ENCODE assay signal across 8 cellular contexts in genomic region chr1:16912791-16913615, GRCh38. TPM values are rescaled to one million over a fixed set of nuclear protein-coding genes. Genes with fewer than 3 reads are reported as not detected.
A peak's percentile ranks its signal among the peaks of the same experiment; 100 is the strongest.
DNase-seq lines count a peak whose midpoint lies in the region; ATAC-seq and TF ChIP-seq lines count a peak whose summit lies in the region.
"Not testable (repeated sequence)": the region's sequence is repeated elsewhere in the genome, so short reads cannot be mapped to it uniquely, and the experiment has no call there.

No MANE protein-coding gene starts in this region.

- CTCF ChIA-PET in AG04450 (lab: Charles Lee); RWPE1 (lab: Yijun Ruan, JAX): not testable (repeated sequence)

- not testable (repeated sequence) for ATAC-seq in naive thymus-derived CD8-positive, alpha-beta T cell; stimulated activated effector memory CD8-positive, alpha-beta T cell treated with anti-CD3 and anti-CD28 coated beads, Interleukin-12 subunit alpha, Interleukin-12 subunit beta, amount 100 ng/mL, for 72 hours

- H3K4me1 ChIP-seq in HAP-1; iPS DF 6.9 (ENCODE audit: control insufficient read depth, insufficient read depth, low read length): not testable (repeated sequence)
- H3K4me1 ChIP-seq in ectodermal cell (ENCODE audit: control insufficient read depth, insufficient read depth, low read length), result peaks cover 10% of the 10 kb centered on the region

- H3K4me3 Mint-ChIP-seq in naive thymus-derived CD8-positive, alpha-beta T cell, result peak overlapping the region; percentile 77 to 94 (median 84)
- peak overlapping the region; percentile 88 for H3K4me3 Mint-ChIP-seq in stimulated activated effector memory CD8-positive, alpha-beta T cell treated with anti-CD3 and anti-CD28 coated beads, Interleukin-12 subunit alpha, Interleukin-12 subunit beta, amount 100 ng/mL, for 72 hours

- peak overlapping the region in 9 of 10 donors; percentile 68 to 95 (median 90) for H3K27ac Mint-ChIP-seq in naive thymus-derived CD8-positive, alpha-beta T cell
- peak overlapping the region; percentile 68 for H3K27ac Mint-ChIP-seq in stimulated activated effector memory CD8-positive, alpha-beta T cell treated with anti-CD3 and anti-CD28 coated beads, Interleukin-12 subunit alpha, Interleukin-12 subunit beta, amount 100 ng/mL, for 72 hours

- not testable (repeated sequence) for H3K9me3 Mint-ChIP-seq in naive thymus-derived CD8-positive, alpha-beta T cell; stimulated activated effector memory CD8-positive, alpha-beta T cell treated with anti-CD3 and anti-CD28 coated beads, Interleukin-12 subunit alpha, Interleukin-12 subunit beta, amount 100 ng/mL, for 72 hours

- not testable (repeated sequence) for H3K27ac ChIP-seq in AG04450 (ENCODE audit: low read depth, low read length); ectodermal cell (ENCODE audit: insufficient read depth, low read depth, low read length, poor library complexity, severe bottlenecking); iPS DF 6.9 (ENCODE audit: low read length)
- peak overlapping the region; percentile 82 for H3K27ac ChIP-seq in RWPE1

- in situ Hi-C loops in HAP-1 (cut with MboI; ENCODE audit: low sequenced_read_pairs), result not testable (repeated sequence)

- H3K27me3 Mint-ChIP-seq in naive thymus-derived CD8-positive, alpha-beta T cell, result not testable (repeated sequence)

- POLR2A ChIA-PET in AG04450 (lab: Yijun Ruan, JAX); RWPE1 (lab: Yijun Ruan, JAX; ENCODE audit: low non-redundant PET): not testable (repeated sequence)
- POLR2A ChIA-PET in naive thymus-derived CD8-positive, alpha-beta T cell (lab: Charles Lee), result interaction anchor here (3.9 kb wide), 1 partner anchor 9 kb away, joined by 55 read pairs; no protein-coding TSS in a partner anchor

- peak overlapping the region; percentile 68 for H3K4me3 ChIP-seq in AG04450 (ENCODE audit: low read depth, low read length)
- H3K4me3 ChIP-seq in HAP-1, result peak overlapping the region; percentile 29
- H3K4me3 ChIP-seq in ectodermal cell (ENCODE audit: insufficient read depth, low read depth, low read length), result peak overlapping the region; percentile 49
- H3K4me3 ChIP-seq in iPS DF 6.9 (ENCODE audit: low read length), result peak overlapping the region; percentile 24; the same call in 1 of the 2 replicates

- not testable (repeated sequence) for H3K9me3 ChIP-seq in AG04450 (ENCODE audit: control insufficient read depth, insufficient read depth, low read length); HAP-1; ectodermal cell (ENCODE audit: control insufficient read depth, low read length); iPS DF 6.9 (ENCODE audit: control insufficient read depth, insufficient read depth, low read length)

- H3K27me3 ChIP-seq in AG04450 (ENCODE audit: control insufficient read depth, insufficient read depth, low read length); HAP-1 (ENCODE audit: low read depth); ectodermal cell (ENCODE audit: control insufficient read depth, insufficient read depth, low read length, poor library complexity, severe bottlenecking); iPS DF 6.9 (ENCODE audit: control insufficient read depth, insufficient read depth, low read length): not testable (repeated sequence)

- 85 to 86% methylated on average over 29 of the region's 29 CpGs for WGBS in ectodermal cell, 2 experiments
- no CpG with 5 or more reads among the region's 29 CpGs for WGBS in iPS DF 6.9 (ENCODE audit: insufficient coverage, insufficient read length)

- DNase-seq in AG04450 (ENCODE audit: low read depth, low spot score); HAP-1 (ENCODE audit: low spot score in 2 of 2); RWPE1 (ENCODE audit: low spot score); iPS DF 6.9 (ENCODE audit: low read depth, low spot score); naive thymus-derived CD8-positive, alpha-beta T cell; stimulated activated effector memory CD8-positive, alpha-beta T cell treated with anti-CD3 and anti-CD28 coated beads, Interleukin-12 subunit alpha, Interleukin-12 subunit beta, amount 100 ng/mL, for 72 hours (ENCODE audit: low spot score in 2 of 2): not testable (repeated sequence)
- peak; percentile 60 for DNase-seq in activated effector memory CD4-positive, alpha-beta T cell treated with anti-CD3 and anti-CD28 coated beads, Interleukin-2, amount 50 U/mL, for 16 hours

- H3K36me3 Mint-ChIP-seq in naive thymus-derived CD8-positive, alpha-beta T cell, result not testable (repeated sequence)
- H3K36me3 Mint-ChIP-seq in stimulated activated effector memory CD8-positive, alpha-beta T cell treated with anti-CD3 and anti-CD28 coated beads, Interleukin-12 subunit alpha, Interleukin-12 subunit beta, amount 100 ng/mL, for 72 hours, result peaks cover 13% of the 10 kb centered on the region

- not testable (repeated sequence) for TF ChIP-seq CTCF in AG04450 (IDR thresholded peaks at IDR 0.05; ENCODE audit: low read depth, low read length); RWPE1 (conservative IDR thresholded peaks at IDR 0.05; ENCODE audit: low read depth)

- peaks cover 12 to 54% (median 45%) of the 10 kb centered on the region in 4 donors for H3K4me1 Mint-ChIP-seq in naive thymus-derived CD8-positive, alpha-beta T cell
- H3K4me1 Mint-ChIP-seq in stimulated activated effector memory CD8-positive, alpha-beta T cell treated with anti-CD3 and anti-CD28 coated beads, Interleukin-12 subunit alpha, Interleukin-12 subunit beta, amount 100 ng/mL, for 72 hours, result peaks cover 59% of the 10 kb centered on the region

- H3K36me3 ChIP-seq in HAP-1 (replicated peaks); ectodermal cell (ENCODE audit: control insufficient read depth, insufficient read depth, low read length); iPS DF 6.9 (ENCODE audit: control insufficient read depth, insufficient read depth, low read length): not testable (repeated sequence)

RNA-seq across cellular contexts. Expression of gene CROCC, which starts 8.7 kb away (rescaled TPM):
- polyA plus RNA-seq in AG04450 (2011; rRNA removed), result 3.9 and 4.2 TPM in 2 replicates
- polyA minus RNA-seq in AG04450 (2011; rRNA and poly(A)+ RNA removed), result 4.3 and 5.7 TPM in 2 replicates
- polyA plus RNA-seq in ectodermal cell (2013, experiment 1 of 4), result 61.3 TPM
- polyA plus RNA-seq in ectodermal cell (2013, experiment 2 of 4), result 60.1 TPM
- polyA plus RNA-seq in ectodermal cell (2013, experiment 3 of 4), result 43.9 TPM
- 50.1 TPM for polyA plus RNA-seq in ectodermal cell (2013, experiment 4 of 4)
- total RNA-seq in naive thymus-derived CD8-positive, alpha-beta T cell, result 100 to 1,000 TPM; 117 to 124 TPM
- 1 to 10 TPM; 1.2 to 5.4 (median 1.3) TPM for polyA plus RNA-seq in naive thymus-derived CD8-positive, alpha-beta T cell

RNA-seq across cellular contexts. Expression of gene RNU1-2, which starts 17.2 kb away (rescaled TPM):
- under 0.01 TPM in 1 of 2 replicates, not detected in the other for polyA plus RNA-seq in AG04450 (2011; rRNA removed)
- 32,191 and 46,154 TPM in 2 replicates for polyA minus RNA-seq in AG04450 (2011; rRNA and poly(A)+ RNA removed)
- 2,448 TPM for polyA plus RNA-seq in ectodermal cell (2013, experiment 1 of 4)
- polyA plus RNA-seq in ectodermal cell (2013, experiment 2 of 4), result 3,281 TPM
- 16,052 TPM for polyA plus RNA-seq in ectodermal cell (2013, experiment 3 of 4)
- polyA plus RNA-seq in ectodermal cell (2013, experiment 4 of 4), result 9,026 TPM
- total RNA-seq in naive thymus-derived CD8-positive, alpha-beta T cell, result 1,000 to 10,000 TPM; 3,449 to 3,916 TPM
- polyA plus RNA-seq in naive thymus-derived CD8-positive, alpha-beta T cell, result 10 to 100 TPM in 1 of 3 donors, not detected in 2; 22.6 TPM

Comparison
In these comparisons a context has a peak if more than half of its experiments do, and no peak if none do; other contexts are left out.
1. RNA of gene RNU1-2, which starts 17.2 kb away (polyA plus RNA-seq): 22.6 TPM in naive thymus-derived CD8-positive, alpha-beta T cell; under 0.01 TPM in AG04450; every median in the first group is over 10 times any median in the second.
2. Peak in every context shown above with its lines, with median percentiles within 50 percentile points of each other: H3K4me3 ChIP-seq.